ENCODE assay signal across 8 cellular contexts in the genomic region with DNA sequence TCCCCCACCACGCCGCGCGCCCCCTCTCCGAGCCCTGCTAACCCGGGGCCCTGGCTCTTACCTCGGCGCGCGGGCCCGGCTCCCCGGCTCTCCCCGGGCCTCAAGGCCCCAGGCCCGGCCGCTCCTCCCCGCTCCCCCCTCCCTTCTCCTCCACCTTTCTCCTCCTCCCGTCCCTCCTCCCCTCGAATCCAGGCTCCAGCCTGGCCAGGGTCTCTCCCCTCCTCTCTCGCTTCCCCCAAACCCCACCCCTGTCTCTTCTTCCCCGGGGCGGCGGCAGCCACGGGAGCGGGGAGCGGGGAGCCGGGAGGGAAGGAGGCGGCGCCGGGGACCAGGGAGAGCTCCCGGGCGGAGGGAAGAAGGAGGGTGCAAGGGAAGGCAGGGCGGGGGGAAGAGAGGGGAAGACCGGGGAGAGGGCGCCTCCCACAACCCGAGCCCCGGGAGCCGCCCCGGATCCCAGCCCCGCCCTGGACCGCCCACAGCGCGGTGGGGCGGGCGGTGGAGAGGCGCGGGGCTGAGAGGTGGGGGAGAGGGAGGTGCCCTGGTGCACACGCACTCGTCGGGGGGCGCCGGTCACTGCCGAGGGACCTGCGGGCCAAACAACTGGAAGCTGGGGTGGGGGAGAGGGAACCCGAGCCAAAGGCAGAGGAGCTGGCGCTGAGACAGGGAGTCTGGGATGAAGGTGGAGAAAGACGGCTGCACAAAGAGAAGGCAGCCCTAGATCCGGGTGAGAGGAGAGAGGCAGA. TPM values are rescaled to one million over a fixed set of nuclear protein-coding genes. Genes with fewer than 3 reads are reported as not detected.
A peak's percentile ranks its signal among the peaks of the same experiment; 100 is the strongest.
DNase-seq lines count a peak whose midpoint lies in the region; ATAC-seq and TF ChIP-seq lines count a peak whose summit lies in the region.

Gene GABBR1 (minus strand): TSS at position 395 of the 743 bp plus-strand sequence. CDS start 798 bp downstream, outside the sequence.

- no peak for TF ChIP-seq EP300 in stomach (IDR thresholded peaks at IDR 0.05)

- intact Hi-C loops in natural killer cell (cut with micrococcal nuclease), result no loop called here
- intact Hi-C loops in stomach (cut with DNase I; ENCODE audit: low total_unique reads), result no loop called here

- no peaks in the 10 kb centered on the region for H3K36me3 Mint-ChIP-seq in natural killer cell

- H3K36me3 ChIP-seq in stomach, result no peaks in the 10 kb centered on the region

- H3K27ac Mint-ChIP-seq in natural killer cell, result peak within 1 kb of the TSS in 1 of 2 donors; percentile 78

- CTCF ChIA-PET in RWPE1 (lab: Yijun Ruan, JAX), result interaction anchor here (0.6 to 1.4 kb wide), 6 partner anchors 9 to 228 kb away, joined by 3 to 10 read pairs (median 3); no protein-coding TSS in a partner anchor

- H3K9me3 Mint-ChIP-seq in natural killer cell, result no peaks in the 10 kb centered on the region

- H3K4me1 ChIP-seq in stomach, result peaks cover 22 to 57% (median 43%) of the 10 kb centered on the region in 4 donors

- DNase-seq in CD1c-positive myeloid dendritic cell (ENCODE audit: extremely low spot score), result peak; percentile 77
- DNase-seq in Kasumi-1 (lab: John Stamatoyannopoulos, UW), result peak; percentile 36 to 47
- peak; percentile 97 for DNase-seq in RWPE1 (ENCODE audit: low spot score)
- peak; percentile 62 for DNase-seq in activated effector memory CD4-positive, alpha-beta T cell treated with Interleukin-2 at 50 U/mL for 16 hours
- peak; percentile 80 for DNase-seq in fibroblast of peridontal ligament (ENCODE audit: extremely low read depth)
- DNase-seq in natural killer cell, result peak; percentile 32
- DNase-seq in stomach, result peak; percentile 85

- TF ChIP-seq CTCF in RWPE1 (conservative IDR thresholded peaks at IDR 0.05; ENCODE audit: low read depth) (no peak), natural killer cell (IDR thresholded peaks at IDR 0.05) (no peak), stomach (IDR thresholded peaks at IDR 0.05) (no peak)

- WGBS in stomach, 5 donors, result 0 to 2% (median 0%) methylated on average over 34 to 52 of the region's 57 CpGs

- no peaks in the 10 kb centered on the region for H3K9me3 ChIP-seq in stomach

- peak within 1 kb of the TSS; percentile 76 to 95 (median 83) for H3K4me3 ChIP-seq in stomach

- H3K4me3 Mint-ChIP-seq in natural killer cell, result peak within 1 kb of the TSS; percentile 90

- POLR2A ChIA-PET in RWPE1 (lab: Yijun Ruan, JAX; ENCODE audit: low non-redundant PET), result interaction anchor here (0.5 to 0.8 kb wide), 4 partner anchors 9 to 743 kb away, joined by 3 to 7 read pairs (median 4); no protein-coding TSS in a partner anchor

- peak within 1 kb of the TSS; percentile 77 for H3K27ac ChIP-seq in RWPE1
- H3K27ac ChIP-seq in stomach, result peak within 1 kb of the TSS; percentile 58 to 85 (median 85)

- peaks cover 43 to 56% of the 10 kb centered on the region in 2 donors for H3K27me3 Mint-ChIP-seq in natural killer cell (ENCODE audit: low read depth in 2 of 2)

- ATAC-seq in GM21423 (IDR thresholded peaks at IDR 0.05; ENCODE audit: unreplicated experiment) (peak; percentile 74), natural killer cell (peak; percentile 69 to 77 (median 73))

- peaks cover 20 to 34% of the 10 kb centered on the region in 2 donors for H3K4me1 Mint-ChIP-seq in natural killer cell

- no peak for TF ChIP-seq POLR2A in stomach (IDR thresholded peaks at IDR 0.05)

- H3K27me3 ChIP-seq in stomach, result peaks cover 0 to 31% (median 0%) of the 10 kb centered on the region in 3 donors

RNA-seq across cellular contexts. Expression of gene GABBR1, which starts in this region (rescaled TPM):
- total RNA-seq in natural killer cell (10 to 100 TPM in 2 of 3 donors, 1 to 10 TPM in 1; 7.6 to 12.8 (median 10.9) TPM), stomach (100 to 1,000 TPM in 1 of 5 donors, 10 to 100 TPM in 4; 29.3 to 101 (median 38.7) TPM)
- polyA plus RNA-seq in stomach, result 10 to 100 TPM in 1 of 3 donors, 1 to 10 TPM in 2; 4.5 to 22.0 (median 6.3) TPM

Comparison
In these comparisons a context has a peak if more than half of its experiments do, and no peak if none do; other contexts are left out.
1. Peak in every context shown above with its lines: DNase-seq, ATAC-seq, H3K4me3 ChIP-seq and H3K27ac ChIP-seq.
2. DNase-seq: peak in every context shown above with its lines; median percentile 97 in RWPE1; 85 in stomach; 80 in fibroblast of peridontal ligament; 77 in CD1c-positive myeloid dendritic cell; 62 in activated effector memory CD4-positive, alpha-beta T cell treated with Interleukin-2 at 50 U/mL for 16 hours; 42 in Kasumi-1; 32 in natural killer cell.